10 cellular contexts compared by ENCODE assay signal in the genomic region with DNA sequence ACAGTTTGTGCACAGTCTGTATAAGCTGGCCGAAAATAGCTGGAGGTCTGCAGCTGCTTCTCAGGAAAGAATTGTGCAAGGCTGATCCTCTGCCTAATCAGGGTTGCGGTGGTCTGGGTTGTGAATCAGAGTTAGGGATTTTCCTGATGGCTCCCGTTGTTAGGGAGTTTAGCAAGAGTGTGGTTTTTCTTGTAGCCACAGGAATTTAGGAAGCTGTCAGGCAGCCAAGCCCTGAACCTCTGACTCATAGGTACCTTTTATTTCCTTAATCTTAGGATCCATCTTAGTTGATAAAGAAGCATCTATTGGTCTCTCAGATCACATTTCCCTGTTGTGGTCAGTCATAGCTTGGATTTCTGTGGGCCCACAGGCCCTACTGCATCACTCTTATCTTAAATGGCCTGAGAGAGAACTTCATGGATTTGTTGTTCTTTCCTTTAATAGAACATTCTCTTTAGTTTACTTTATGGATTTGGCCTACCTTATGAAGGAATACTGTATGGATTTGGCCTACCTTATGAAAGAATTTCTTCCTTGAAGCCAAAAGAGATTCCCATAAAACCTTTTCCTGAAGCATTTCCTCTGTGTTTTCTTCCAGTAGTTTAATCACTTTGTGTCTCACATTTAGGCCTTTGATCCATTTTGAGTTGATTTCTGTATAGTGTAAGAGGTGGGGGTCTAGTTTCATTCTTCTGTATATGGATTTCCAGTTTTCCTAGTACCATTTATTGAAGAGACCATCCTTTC. TPM values are rescaled to one million over a fixed set of nuclear protein-coding genes. Genes with fewer than 3 reads are reported as not detected.
DNase-seq lines count a peak whose midpoint lies in the region; ATAC-seq and TF ChIP-seq lines count a peak whose summit lies in the region.
"Had no signal": no experiment of that assay in that cellular context is flagged by ENCODE, and none has a peak within 500 bp of the region (broad histone marks: within the 10 kb centered on the region; RNA-seq: fewer than 3 reads in every experiment).

No MANE protein-coding gene starts in this region.

- in situ Hi-C loops in SK-MEL-5 (cut with HindIII; ENCODE audit: low pct_unique_long_range_greater_than_20kb, low sequenced_read_pairs) = no loop called here

- peak; percentile 87 for ATAC-seq in sciatic nerve
- no peak for ATAC-seq in HG02852 (IDR thresholded peaks at IDR 0.05; ENCODE audit: unreplicated experiment)
- no peak for ATAC-seq in HG03139 (IDR thresholded peaks at IDR 0.05; ENCODE audit: unreplicated experiment)
- ATAC-seq: naive thymus-derived CD4-positive, alpha-beta T cell had no signal

- H3K4me3 ChIP-seq in fibroblast of the aortic adventitia (ENCODE audit: low read depth, low read length) = no peak overlapping the region

- intact Hi-C loops in sciatic nerve (cut with DNase I) = no loop called here

- peak; percentile 97 for DNase-seq in HCEC 1CT
- peak; percentile 73 for DNase-seq in SK-MEL-5 (ENCODE audit: low read depth, low spot score)
- peak; percentile 99 for DNase-seq in fibroblast of the aortic adventitia (ENCODE audit: low read depth)
- DNase-seq in sciatic nerve (ENCODE audit: low spot score) = no peak
- no peak for DNase-seq in middle frontal gyrus (ENCODE audit: extremely low spot score, low spot score)
- DNase-seq in KG1 (lab: John Stamatoyannopoulos, UW) = no peak
- DNase-seq: naive thymus-derived CD4-positive, alpha-beta T cell had no signal

- TF ChIP-seq CTCF in fibroblast of the aortic adventitia (IDR thresholded peaks at IDR 0.05; ENCODE audit: insufficient read depth, low read length) = no peak

RNA-seq across cellular contexts. Expression of gene KIF25, which starts 10.3 kb away (rescaled TPM):
- 0.51 TPM in 1 of 2 replicates, not detected in the other for total RNA-seq in SK-MEL-5 (2014; rRNA removed; shearing (Covaris generic))
- polyA plus RNA-seq in SK-MEL-5 (2015; cell fraction: cytosol; rRNA removed) = not detected in 2 replicates
- not detected in 2 replicates for polyA plus RNA-seq in SK-MEL-5 (2015; cell fraction: nucleus; rRNA removed)
- total RNA-seq in fibroblast of the aortic adventitia (ENCODE audit: low replicate concordance) (not detected in 2 replicates), sciatic nerve (1.6 TPM)
- total RNA-seq: activated naive CD4-positive, alpha-beta T cell treated with anti-CD3 and anti-CD28 coated beads, Interleukin-2, amount 50 U/mL, for 72 hours had no signal
- polyA plus RNA-seq: naive thymus-derived CD4-positive, alpha-beta T cell had no signal

Comparison
In these comparisons a context has a peak if more than half of its experiments do, and no peak if none do; other contexts are left out.
1. DNase-seq: peak in HCEC 1CT (single experiment), SK-MEL-5 (single experiment) and fibroblast of the aortic adventitia (single experiment); none in sciatic nerve (single experiment), middle frontal gyrus (single experiment) and KG1 (single experiment).